Comparison of ENCODE assay signal across 7 cellular contexts in genomic region chr12:10153271-10154144, GRCh38. TPM values are rescaled to one million over a fixed set of nuclear protein-coding genes. Genes with fewer than 3 reads are reported as not detected.
A peak's percentile ranks its signal among the peaks of the same experiment; 100 is the strongest.
DNase-seq lines count a peak whose midpoint lies in the region; ATAC-seq, FAIRE-seq and TF ChIP-seq lines count a peak whose summit lies in the region.

No MANE protein-coding gene starts in this region.

- H3K27me3 ChIP-seq in gastroesophageal sphincter, result no peaks in the 10 kb centered on the region
- H3K27me3 ChIP-seq in neural progenitor cell, result no peaks in the 10 kb centered on the region
- no peaks in the 10 kb centered on the region for H3K27me3 ChIP-seq in stomach

- peaks cover 0 to 15% (median 4%) of the 10 kb centered on the region in 3 donors for H3K4me1 ChIP-seq in gastroesophageal sphincter
- H3K4me1 ChIP-seq in neural progenitor cell, result no peaks in the 10 kb centered on the region
- peaks cover 6 to 14% (median 9%) of the 10 kb centered on the region in 4 donors for H3K4me1 ChIP-seq in stomach

- H3K4me3 ChIP-seq in gastroesophageal sphincter, result peak overlapping the region; percentile 29 to 60
- H3K4me3 ChIP-seq in neural progenitor cell, result peak overlapping the region; percentile 49
- H3K4me3 ChIP-seq in stomach, result peak overlapping the region; percentile 51 to 71 (median 66)

- DNase-seq in HTR-8/SVneo (ENCODE audit: insufficient read length, low spot score), result peak; percentile 53
- DNase-seq in SHP77 treated with DMSO at 0.1 percent for 48 hours (lab: John Stamatoyannopoulos, UW), result peak; percentile 22
- peak; percentile 46 for DNase-seq in activated gamma-delta T cell treated with Interleukin-2 at 50 U/mL for 16 hours
- peak; percentile 88 for DNase-seq in neural progenitor cell (ENCODE audit: low spot score)
- DNase-seq in stomach, result peak; percentile 73

- H3K27ac Mint-ChIP-seq in neural progenitor cell, result peak overlapping the region; percentile 72

- H3K36me3 ChIP-seq in gastroesophageal sphincter, result no peaks in the 10 kb centered on the region
- no peaks in the 10 kb centered on the region for H3K36me3 ChIP-seq in neural progenitor cell
- H3K36me3 ChIP-seq in stomach, result no peaks in the 10 kb centered on the region

- H3K9me3 Mint-ChIP-seq in neural progenitor cell, result peaks cover 2% of the 10 kb centered on the region

- intact Hi-C loops in stomach (cut with DNase I; ENCODE audit: low total_unique reads), result no loop called here

- TF ChIP-seq POLR2A in gastroesophageal sphincter (IDR thresholded peaks at IDR 0.05) (peak in 1 of 2 donors; percentile 23), stomach (IDR thresholded peaks at IDR 0.05) (no peak)

- no peak overlapping the region for H3K9ac ChIP-seq in neural progenitor cell

- peaks cover 8% of the 10 kb centered on the region for H3F3A ChIP-seq in neural progenitor cell (ENCODE audit: low read depth)

- no peaks in the 10 kb centered on the region for H3K36me3 Mint-ChIP-seq in neural progenitor cell

- H3K27ac ChIP-seq in gastroesophageal sphincter, result peak overlapping the region in 3 of 4 donors; percentile 76 to 83 (median 79)
- no peak overlapping the region for H3K27ac ChIP-seq in neural progenitor cell
- peak overlapping the region; percentile 4 to 87 (median 74) for H3K27ac ChIP-seq in stomach

- no peaks in the 10 kb centered on the region for H3K9me3 ChIP-seq in gastroesophageal sphincter
- H3K9me3 ChIP-seq in neural progenitor cell (ENCODE audit: low read depth), result no peaks in the 10 kb centered on the region
- H3K9me3 ChIP-seq in stomach, result no peaks in the 10 kb centered on the region

- TF ChIP-seq CTCF in gastroesophageal sphincter (IDR thresholded peaks at IDR 0.05) (peak; percentile 70 to 88 (median 84)), neural progenitor cell (IDR thresholded peaks at IDR 0.05) (peak; percentile 86), stomach (IDR thresholded peaks at IDR 0.05) (peak in 5 of 7 experiments; percentile 50 to 84 (median 77))

- no peaks in the 10 kb centered on the region for H4K20me1 ChIP-seq in neural progenitor cell (ENCODE audit: low read depth)

- FAIRE-seq in HTR-8/SVneo (lab: Jason Lieb, UNC), result no peak

- no peaks in the 10 kb centered on the region for H3K79me2 ChIP-seq in neural progenitor cell (ENCODE audit: low read depth)

- WGBS in gastroesophageal sphincter (ENCODE audit: low coverage in 1 of 2), 2 donors, result 0% methylated on average over 1 of the region's 46 CpGs; no CpG with 5 or more reads in 1 of the 2 donors
- 4 to 13% (median 5%) methylated on average over 23 to 46 of the region's 46 CpGs for WGBS in stomach, 5 donors

- peak overlapping the region; percentile 82 for H3K4me2 ChIP-seq in neural progenitor cell

- ATAC-seq in GM18502 (IDR thresholded peaks at IDR 0.05; ENCODE audit: poor library complexity, unreplicated experiment), result peak; percentile 71
- peak; percentile 91 for ATAC-seq in gastroesophageal sphincter

- TF ChIP-seq EP300 in gastroesophageal sphincter (IDR thresholded peaks at IDR 0.05) (no peak), stomach (IDR thresholded peaks at IDR 0.05) (no peak)

- H3K4me1 Mint-ChIP-seq in neural progenitor cell, result peaks cover 8% of the 10 kb centered on the region

- H3K27me3 Mint-ChIP-seq in neural progenitor cell (ENCODE audit: insufficient read depth, low read depth), result no peaks in the 10 kb centered on the region

- peak overlapping the region; percentile 91 for H3K4me3 Mint-ChIP-seq in neural progenitor cell

- peak overlapping the region; percentile 91 for H2AFZ ChIP-seq in neural progenitor cell (replicated peaks)

RNA-seq across cellular contexts. Expression of gene OLR1, which starts 18.4 kb away (rescaled TPM):
- total RNA-seq in gastroesophageal sphincter (1 to 10 TPM in 2 of 4 donors, under 1 TPM in 1, not detected in 1; 0.39 to 6.5 (median 5.5) TPM), neural progenitor cell (ENCODE audit: low replicate concordance) (not detected in 2 replicates), stomach (1 to 10 TPM in 2 of 5 donors, under 1 TPM in 1, not detected in 2; 0.55 to 4.5 (median 3.8) TPM)
- 1 to 10 TPM in 2 of 3 donors, under 1 TPM in 1; 0.48 to 7.4 (median 5.7) TPM for polyA plus RNA-seq in stomach

RNA-seq across cellular contexts. Expression of gene CLEC7A, which starts 23.5 kb away (rescaled TPM):
- total RNA-seq in gastroesophageal sphincter (1 to 10 TPM; 1.9 to 9.0 (median 5.1) TPM), neural progenitor cell (ENCODE audit: low replicate concordance) (not detected in 2 replicates), stomach (10 to 100 TPM in 2 of 5 donors, 1 to 10 TPM in 1, under 1 TPM in 1, not detected in 1; 0.87 to 20.1 (median 12.5) TPM)
- 1 to 10 TPM; 1.9 to 4.2 (median 2.1) TPM for polyA plus RNA-seq in stomach

RNA-seq across cellular contexts. Expression of gene TMEM52B, which starts 25.3 kb away (rescaled TPM):
- total RNA-seq in gastroesophageal sphincter, result 1 to 10 TPM in 1 of 4 donors, not detected in 3; 1.2 TPM
- not detected in 2 replicates for total RNA-seq in neural progenitor cell (ENCODE audit: low replicate concordance)
- total RNA-seq in stomach, result under 1 TPM in 2 of 5 donors, not detected in 3; 0.14 to 0.89 TPM
- polyA plus RNA-seq in stomach, result 1 to 10 TPM in 1 of 3 donors, under 1 TPM in 1, not detected in 1; 0.31 to 1.4 TPM

RNA-seq across cellular contexts. Expression of gene CLEC1A, which starts 54.7 kb away (rescaled TPM):
- total RNA-seq in gastroesophageal sphincter (1 to 10 TPM; 1.4 to 4.7 (median 2.4) TPM), neural progenitor cell (ENCODE audit: low replicate concordance) (not detected in 2 replicates), stomach (1 to 10 TPM in 1 of 5 donors, under 1 TPM in 2, not detected in 2; 0.58 to 4.6 (median 0.87) TPM)
- 1 to 10 TPM in 2 of 3 donors, under 1 TPM in 1; 0.46 to 3.4 (median 1.1) TPM for polyA plus RNA-seq in stomach

RNA-seq across cellular contexts. Expression of gene GABARAPL1, which starts 59.2 kb away (rescaled TPM):
- total RNA-seq in gastroesophageal sphincter (100 to 1,000 TPM; 122 to 269 (median 193) TPM), neural progenitor cell (ENCODE audit: low replicate concordance) (38.9 and 39.3 TPM in 2 replicates), stomach (100 to 1,000 TPM in 2 of 5 donors, 10 to 100 TPM in 3; 28.4 to 116 (median 91.0) TPM)
- polyA plus RNA-seq in stomach, result 100 to 1,000 TPM in 2 of 3 donors, 10 to 100 TPM in 1; 63.5 to 133 (median 126) TPM

Comparison
In these comparisons a context has a peak if more than half of its experiments do, and no peak if none do; other contexts are left out.
1. DNase-seq: peak in every context shown above with its lines; median percentile 88 in neural progenitor cell; 73 in stomach; 53 in HTR-8/SVneo; 46 in activated gamma-delta T cell treated with Interleukin-2 at 50 U/mL for 16 hours; 22 in SHP77 treated with DMSO at 0.1 percent for 48 hours.